In genomic region chr20:40966103-40966502, GRCh38 we compare ENCODE assay signal across 12 cellular contexts.
DNase-seq lines count a peak whose midpoint lies in the region; ATAC-seq, FAIRE-seq and TF ChIP-seq lines count a peak whose summit lies in the region.
"Had no signal": no experiment of that assay in that cellular context is flagged by ENCODE, and none has a peak within 500 bp of the region (broad histone marks: within the 10 kb centered on the region; RNA-seq: fewer than 3 reads in every experiment).

No MANE protein-coding gene starts in this region.

- no peak for TF ChIP-seq POLR2A in GM12878 (IDR thresholded peaks at IDR 0.05; ENCODE audit: low read depth, low read length)

- H4K20me1 ChIP-seq in GM12878 (ENCODE audit: control insufficient read depth, insufficient read depth) (no peaks in the 10 kb centered on the region), neural progenitor cell (ENCODE audit: low read depth) (no peaks in the 10 kb centered on the region)

- POLR2A ChIA-PET in GM12878 (lab: Charles Lee), result interaction anchor here (0.5 to 0.7 kb wide), 3 partner anchors 25 to 166 kb away, joined by 3 to 5 read pairs (median 3); no protein-coding TSS in a partner anchor
- POLR2A ChIA-PET in activated CD4-positive, alpha-beta T cell treated with anti-CD3 and anti-CD28 coated beads, Interleukin-2, amount 10 ng/mL, durations not matched to agents 7 days and 5 days (lab: Charles Lee), result no interaction called here

- H3K27me3 ChIP-seq in GM12878 (replicated peaks in 1 of 2; ENCODE audit: control insufficient read depth in 2 of 2, insufficient read depth in 2 of 2, low read length in 1 of 2) (no peaks in the 10 kb centered on the region; a peak in 1 of 4 replicates), neural progenitor cell (no peaks in the 10 kb centered on the region)

- TF ChIP-seq EP300 in GM12878 (IDR thresholded peaks at IDR 0.05; ENCODE audit: borderline replicate concordance in 1 of 2, control insufficient read depth in 1 of 2, low read depth in 2 of 2, low read length in 2 of 2), result no peak

- no peaks in the 10 kb centered on the region for H3K27me3 Mint-ChIP-seq in neural progenitor cell (ENCODE audit: insufficient read depth, low read depth)
- H3K27me3 Mint-ChIP-seq in activated CD4-positive, alpha-beta T cell treated with anti-CD3 and anti-CD28 coated beads, Interleukin-2, amount 10 ng/mL, durations not matched to agents 7 days and 5 days, result peaks cover 14% of the 10 kb centered on the region
- peaks cover 8% of the 10 kb centered on the region for H3K27me3 Mint-ChIP-seq in activated naive CD8-positive, alpha-beta T cell treated with anti-CD3 and anti-CD28 coated beads, Interleukin-2, amount 50 U/mL, for 24 hours

- H3K4me3 ChIP-seq in GM12878 (no peak overlapping the region), neural progenitor cell (no peak overlapping the region)

- H3K27ac Mint-ChIP-seq in neural progenitor cell, result no peak overlapping the region
- no peak overlapping the region for H3K27ac Mint-ChIP-seq in activated CD4-positive, alpha-beta T cell treated with anti-CD3 and anti-CD28 coated beads, Interleukin-2, amount 10 ng/mL, durations not matched to agents 7 days and 5 days
- H3K27ac Mint-ChIP-seq in activated naive CD8-positive, alpha-beta T cell treated with anti-CD3 and anti-CD28 coated beads, Interleukin-2, amount 50 U/mL, for 24 hours, result no peak overlapping the region
- H3K27ac Mint-ChIP-seq: activated T-helper 17 cell treated with anti-CD3 and anti-CD28 coated beads, Interleukin-2, amount 50 U/mL, for 72 hours had no signal

- DNase-seq in DMS53 (lab: John Stamatoyannopoulos, UW) (peak; percentile 9), DMS53 treated with DMSO at 0.1 percent for 48 hours (lab: John Stamatoyannopoulos, UW; ENCODE audit: unreplicated experiment) (no peak), GM12878 (ENCODE audit: low read depth, low spot score) (no peak), neural progenitor cell (ENCODE audit: low spot score) (peak; percentile 53)
- DNase-seq in activated CD4-positive, alpha-beta T cell treated with anti-CD3 and anti-CD28 coated beads, Interleukin-2, amount 10 ng/mL, durations not matched to agents 7 days and 5 days, result no peak
- no peak for DNase-seq in activated naive CD8-positive, alpha-beta T cell treated with anti-CD3 and anti-CD28 coated beads, Interleukin-2, amount 50 U/mL, for 24 hours
- no peak for DNase-seq in activated CD4-positive, alpha-beta T cell treated with anti-CD3 and anti-CD28 coated beads for 4 hours
- DNase-seq: mesenchymal stem cell, RPMI8226 had no signal

- H3K9me3 ChIP-seq in GM12878 (replicated peaks; ENCODE audit: control insufficient read depth, insufficient read depth, low read length), result no peaks in the 10 kb centered on the region
- H3K9me3 ChIP-seq in neural progenitor cell (ENCODE audit: low read depth), result no peaks in the 10 kb centered on the region

- TF ChIP-seq RAD21 in GM12878 (IDR thresholded peaks at IDR 0.05; ENCODE audit: insufficient read depth, low read depth, low read length), result peak; percentile 50

- H2AFZ ChIP-seq in GM12878 (ENCODE audit: control insufficient read depth, low read depth, low read length) (no peak overlapping the region), neural progenitor cell (replicated peaks) (no peak overlapping the region)

- H3K4me1 Mint-ChIP-seq in neural progenitor cell, result peaks cover 8% of the 10 kb centered on the region
- H3K4me1 Mint-ChIP-seq in activated CD4-positive, alpha-beta T cell treated with anti-CD3 and anti-CD28 coated beads, Interleukin-2, amount 10 ng/mL, durations not matched to agents 7 days and 5 days, result peaks cover 26% of the 10 kb centered on the region
- H3K4me1 Mint-ChIP-seq in activated naive CD8-positive, alpha-beta T cell treated with anti-CD3 and anti-CD28 coated beads, Interleukin-2, amount 50 U/mL, for 24 hours, result peaks cover 21% of the 10 kb centered on the region

- no peaks in the 10 kb centered on the region for H3K36me3 ChIP-seq in GM12878 (ENCODE audit: control insufficient read depth in 2 of 2, insufficient read depth in 2 of 2, low read length in 1 of 2)
- no peaks in the 10 kb centered on the region for H3K36me3 ChIP-seq in neural progenitor cell

- 26% methylated on average over 2 of the region's 2 CpGs for WGBS in GM12878 (ENCODE audit: insufficient coverage, insufficient replicate concordance, low lambda C conversion rate, missing lambda C conversion rate)

- no peaks in the 10 kb centered on the region for H3K9me3 Mint-ChIP-seq in neural progenitor cell
- no peaks in the 10 kb centered on the region for H3K9me3 Mint-ChIP-seq in activated CD4-positive, alpha-beta T cell treated with anti-CD3 and anti-CD28 coated beads, Interleukin-2, amount 10 ng/mL, durations not matched to agents 7 days and 5 days
- no peaks in the 10 kb centered on the region for H3K9me3 Mint-ChIP-seq in activated naive CD8-positive, alpha-beta T cell treated with anti-CD3 and anti-CD28 coated beads, Interleukin-2, amount 50 U/mL, for 24 hours
- H3K9me3 Mint-ChIP-seq: activated T-helper 17 cell treated with anti-CD3 and anti-CD28 coated beads, Interleukin-2, amount 50 U/mL, for 72 hours had no signal

- no peaks in the 10 kb centered on the region for H3F3A ChIP-seq in neural progenitor cell (ENCODE audit: low read depth)

- CTCF ChIA-PET in GM12878 (lab: Yijun Ruan, JAX), result interaction anchor here (0.7 to 2.5 kb wide), 18 partner anchors 10 to 372 kb away, joined by 3 to 16 read pairs (median 4); no protein-coding TSS in a partner anchor
- CTCF ChIA-PET in activated CD4-positive, alpha-beta T cell treated with anti-CD3 and anti-CD28 coated beads, Interleukin-2, amount 10 ng/mL, durations not matched to agents 7 days and 5 days (lab: Charles Lee), result no interaction called here

- H3K4me3 Mint-ChIP-seq in neural progenitor cell, result no peak overlapping the region
- no peak overlapping the region for H3K4me3 Mint-ChIP-seq in activated CD4-positive, alpha-beta T cell treated with anti-CD3 and anti-CD28 coated beads, Interleukin-2, amount 10 ng/mL, durations not matched to agents 7 days and 5 days
- H3K4me3 Mint-ChIP-seq in activated naive CD8-positive, alpha-beta T cell treated with anti-CD3 and anti-CD28 coated beads, Interleukin-2, amount 50 U/mL, for 24 hours, result no peak overlapping the region
- H3K4me3 Mint-ChIP-seq: activated T-helper 17 cell treated with anti-CD3 and anti-CD28 coated beads, Interleukin-2, amount 50 U/mL, for 72 hours had no signal

- no peak overlapping the region for H3K27ac ChIP-seq in GM12878 (ENCODE audit: control insufficient read depth, insufficient read depth)
- no peak overlapping the region for H3K27ac ChIP-seq in neural progenitor cell
- H3K27ac ChIP-seq: KMS-11 had no signal

- ATAC-seq in HG02981 (IDR thresholded peaks at IDR 0.05; ENCODE audit: unreplicated experiment) (peak; percentile 46), GM12878 (peak; percentile 56)
- ATAC-seq in activated naive CD8-positive, alpha-beta T cell treated with anti-CD3 and anti-CD28 coated beads, Interleukin-2, amount 50 U/mL, for 24 hours, result no peak
- ATAC-seq: activated T-helper 17 cell treated with anti-CD3 and anti-CD28 coated beads, Interleukin-2, amount 50 U/mL, for 72 hours had no signal

- H3K9ac ChIP-seq in GM12878 (ENCODE audit: control insufficient read depth, insufficient read depth, low read length) (no peak overlapping the region), neural progenitor cell (no peak overlapping the region)
- H3K9ac ChIP-seq: KMS-11 had no signal

- in situ Hi-C loops in GM12878 (cut with MboI), result loop anchor here (5.0 to 10.0 kb wide), 3 partner anchors 269 to 1081 kb away; partner anchors contain the start of gene LPIN3

- TF ChIP-seq CTCF in GM12878 (IDR thresholded peaks at IDR 0.05 in 2 of 3, conservative IDR thresholded peaks at IDR 0.05 in 1 of 3; ENCODE audit: control insufficient read depth in 2 of 3, extremely low read depth in 1 of 3, insufficient read depth in 1 of 3, low read depth in 3 of 3, low read length in 3 of 3) (peak; percentile 43 to 60 (median 53); a peak in 5 of 6 replicates), neural progenitor cell (IDR thresholded peaks at IDR 0.05) (peak; percentile 47)

- RAD21 ChIA-PET in GM12878 (lab: Charles Lee; ENCODE audit: unreplicated experiment), result interaction anchor here (0.7 to 5.3 kb wide), 7 partner anchors 26 to 168 kb away, joined by 3 to 20 read pairs (median 4); no protein-coding TSS in a partner anchor

- no peaks in the 10 kb centered on the region for H3K4me1 ChIP-seq in GM12878 (ENCODE audit: control insufficient read depth, insufficient read depth, low read length)
- no peaks in the 10 kb centered on the region for H3K4me1 ChIP-seq in neural progenitor cell

- BruUV-seq in GM12878 (replicated peaks; lab: Mats Ljungman, UMichigan), result no TSS peak

- H3K79me2 ChIP-seq in GM12878 (ENCODE audit: control insufficient read depth, insufficient read depth, low read length) (no peaks in the 10 kb centered on the region), neural progenitor cell (ENCODE audit: low read depth) (no peaks in the 10 kb centered on the region)

- intact Hi-C loops in GM12878 (cut with micrococcal nuclease; ENCODE audit: unreplicated experiment), result loop anchor here (5.0 kb wide), 1 partner anchor 376 kb away; the partner anchor contains the start of gene LPIN3

- FAIRE-seq in GM12878 (lab: Jason Lieb, UNC), result no peak

- SMC1A ChIA-PET in GM12878 (lab: Charles Lee; ENCODE audit: uncharacterized antibody, unreplicated experiment), result interaction anchor here (0.7 to 3.0 kb wide), 10 partner anchors 9 to 272 kb away, joined by 3 to 16 read pairs (median 4); no protein-coding TSS in a partner anchor

- H3K4me2 ChIP-seq in GM12878 (ENCODE audit: control insufficient read depth, insufficient read depth), result no peak overlapping the region
- H3K4me2 ChIP-seq in neural progenitor cell, result no peak overlapping the region
- H3K4me2 ChIP-seq: KMS-11 had no signal

- no peaks in the 10 kb centered on the region for H3K36me3 Mint-ChIP-seq in neural progenitor cell
- H3K36me3 Mint-ChIP-seq in activated CD4-positive, alpha-beta T cell treated with anti-CD3 and anti-CD28 coated beads, Interleukin-2, amount 10 ng/mL, durations not matched to agents 7 days and 5 days (ENCODE audit: low read depth), result no peaks in the 10 kb centered on the region
- no peaks in the 10 kb centered on the region for H3K36me3 Mint-ChIP-seq in activated naive CD8-positive, alpha-beta T cell treated with anti-CD3 and anti-CD28 coated beads, Interleukin-2, amount 50 U/mL, for 24 hours (ENCODE audit: low read depth)

TF ChIP-seq in GM12878, 131 proteins besides CTCF, POLR2A, EP300 and RAD21 (continues in another document):
- TF ChIP-seq SMC3 (IDR thresholded peaks at IDR 0.05; ENCODE audit: borderline replicate concordance, low read length), result peak; percentile 33; the same call in 1 of the 2 replicates
- TF ChIP-seq NFIC (IDR thresholded peaks at IDR 0.05; ENCODE audit: low read depth, low read length), result no peak
- no peak for TF ChIP-seq ZNF622 (IDR thresholded peaks at IDR 0.05)
- peak; percentile 36; the same call in 1 of the 2 replicates for TF ChIP-seq PAX5 (IDR thresholded peaks at IDR 0.05; ENCODE audit: borderline replicate concordance, low read depth, low read length)
- no peak for TF ChIP-seq IRF4 (IDR thresholded peaks at IDR 0.05; ENCODE audit: low read depth, low read length)
- TF ChIP-seq SPI1 (IDR thresholded peaks at IDR 0.05; ENCODE audit: borderline replicate concordance, insufficient read depth, low read depth, low read length), result 0 out of 2 replicates have a peak, but pooled peaks have one; percentile 30
- peak; percentile 90 for TF ChIP-seq MEF2B (IDR thresholded peaks at IDR 0.05; ENCODE audit: partially characterized antibody, poor library complexity, severe bottlenecking)

Comparison
In these comparisons a context has a peak if more than half of its experiments do, and no peak if none do; other contexts are left out.
1. DNase-seq: peak in DMS53 (single experiment) and neural progenitor cell (single experiment); none in DMS53 treated with DMSO at 0.1 percent for 48 hours (single experiment), GM12878 (single experiment), activated CD4-positive, alpha-beta T cell treated with anti-CD3 and anti-CD28 coated beads, Interleukin-2, amount 10 ng/mL, durations not matched to agents 7 days and 5 days (single experiment), activated naive CD8-positive, alpha-beta T cell treated with anti-CD3 and anti-CD28 coated beads, Interleukin-2, amount 50 U/mL, for 24 hours (single experiment) and activated CD4-positive, alpha-beta T cell treated with anti-CD3 and anti-CD28 coated beads for 4 hours (0 of 2).